1 cellular context compared by ENCODE assay signal in the genomic region with DNA sequence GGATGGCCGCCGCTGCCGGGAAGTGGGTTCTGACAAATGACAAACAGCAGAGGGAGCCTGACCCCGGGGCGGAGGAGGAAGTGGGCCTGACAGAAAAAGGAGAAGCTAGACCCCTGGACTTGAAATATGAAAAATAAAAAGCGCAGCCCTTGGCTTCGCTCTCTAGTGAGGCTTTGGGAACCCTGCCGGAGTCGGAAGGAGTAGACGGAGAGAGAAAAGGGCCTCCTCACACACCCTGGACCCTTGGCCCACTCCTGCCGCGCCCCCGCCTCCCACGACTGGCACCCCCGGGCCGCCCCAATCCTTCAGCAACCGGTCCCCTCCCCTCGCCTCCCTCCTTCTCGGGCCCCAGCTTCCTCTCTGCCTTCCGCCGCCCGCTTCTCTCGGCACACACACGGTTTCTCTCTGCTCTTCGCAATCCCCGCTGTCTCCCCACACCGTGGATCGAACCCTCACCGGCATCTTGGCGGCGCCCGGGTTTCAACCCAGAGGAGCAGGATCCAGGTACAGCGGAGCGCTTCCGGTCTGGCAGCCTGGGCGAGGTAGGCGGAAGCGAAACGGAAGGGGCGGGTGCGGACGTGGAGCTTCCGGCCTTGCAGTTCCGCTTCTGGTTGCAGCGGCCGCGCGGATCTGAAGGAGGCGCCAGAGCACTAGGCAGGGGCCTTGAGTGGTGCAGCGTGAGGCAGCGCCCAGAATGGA.
TF ChIP-seq lines count a peak whose summit lies in the region.

A gene (minus strand): TSS at position 539 of the 699 bp plus-strand sequence. CDS start 77 bp downstream, at position 462.

TF ChIP-seq in K562, 482 proteins besides CTCF, POLR2A, EP300 and RAD21 (continued from another document and continues in another):
- TF ChIP-seq, protein P1, sequence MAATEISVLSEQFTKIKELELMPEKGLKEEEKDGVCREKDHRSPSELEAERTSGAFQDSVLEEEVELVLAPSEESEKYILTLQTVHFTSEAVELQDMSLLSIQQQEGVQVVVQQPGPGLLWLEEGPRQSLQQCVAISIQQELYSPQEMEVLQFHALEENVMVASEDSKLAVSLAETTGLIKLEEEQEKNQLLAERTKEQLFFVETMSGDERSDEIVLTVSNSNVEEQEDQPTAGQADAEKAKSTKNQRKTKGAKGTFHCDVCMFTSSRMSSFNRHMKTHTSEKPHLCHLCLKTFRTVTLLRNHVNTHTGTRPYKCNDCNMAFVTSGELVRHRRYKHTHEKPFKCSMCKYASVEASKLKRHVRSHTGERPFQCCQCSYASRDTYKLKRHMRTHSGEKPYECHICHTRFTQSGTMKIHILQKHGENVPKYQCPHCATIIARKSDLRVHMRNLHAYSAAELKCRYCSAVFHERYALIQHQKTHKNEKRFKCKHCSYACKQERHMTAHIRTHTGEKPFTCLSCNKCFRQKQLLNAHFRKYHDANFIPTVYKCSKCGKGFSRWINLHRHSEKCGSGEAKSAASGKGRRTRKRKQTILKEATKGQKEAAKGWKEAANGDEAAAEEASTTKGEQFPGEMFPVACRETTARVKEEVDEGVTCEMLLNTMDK (IDR thresholded peaks at IDR 0.05; ENCODE audit: borderline replicate concordance, insufficient read depth, low read depth, low read length, poor library complexity, severe bottlenecking) = peak; percentile 91
- TF ChIP-seq, protein P2, sequence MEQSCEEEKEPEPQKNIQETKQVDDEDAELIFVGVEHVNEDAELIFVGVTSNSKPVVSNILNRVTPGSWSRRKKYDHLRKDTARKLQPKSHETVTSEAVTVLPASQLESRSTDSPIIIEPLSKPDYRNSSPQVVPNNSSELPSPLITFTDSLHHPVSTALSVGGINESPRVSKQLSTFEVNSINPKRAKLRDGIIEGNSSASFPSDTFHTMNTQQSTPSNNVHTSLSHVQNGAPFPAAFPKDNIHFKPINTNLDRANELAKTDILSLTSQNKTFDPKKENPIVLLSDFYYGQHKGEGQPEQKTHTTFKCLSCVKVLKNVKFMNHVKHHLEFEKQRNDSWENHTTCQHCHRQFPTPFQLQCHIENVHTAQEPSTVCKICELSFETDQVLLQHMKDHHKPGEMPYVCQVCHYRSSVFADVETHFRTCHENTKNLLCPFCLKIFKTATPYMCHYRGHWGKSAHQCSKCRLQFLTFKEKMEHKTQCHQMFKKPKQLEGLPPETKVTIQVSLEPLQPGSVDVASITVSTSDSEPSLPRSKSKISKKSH (CRISPR knock-in tag; IDR thresholded peaks at IDR 0.05) = no peak
- TF ChIP-seq, protein P3, sequence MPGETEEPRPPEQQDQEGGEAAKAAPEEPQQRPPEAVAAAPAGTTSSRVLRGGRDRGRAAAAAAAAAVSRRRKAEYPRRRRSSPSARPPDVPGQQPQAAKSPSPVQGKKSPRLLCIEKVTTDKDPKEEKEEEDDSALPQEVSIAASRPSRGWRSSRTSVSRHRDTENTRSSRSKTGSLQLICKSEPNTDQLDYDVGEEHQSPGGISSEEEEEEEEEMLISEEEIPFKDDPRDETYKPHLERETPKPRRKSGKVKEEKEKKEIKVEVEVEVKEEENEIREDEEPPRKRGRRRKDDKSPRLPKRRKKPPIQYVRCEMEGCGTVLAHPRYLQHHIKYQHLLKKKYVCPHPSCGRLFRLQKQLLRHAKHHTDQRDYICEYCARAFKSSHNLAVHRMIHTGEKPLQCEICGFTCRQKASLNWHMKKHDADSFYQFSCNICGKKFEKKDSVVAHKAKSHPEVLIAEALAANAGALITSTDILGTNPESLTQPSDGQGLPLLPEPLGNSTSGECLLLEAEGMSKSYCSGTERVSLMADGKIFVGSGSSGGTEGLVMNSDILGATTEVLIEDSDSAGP (CRISPR knock-in tag; IDR thresholded peaks at IDR 0.05) = peak; percentile 81; the same call in 1 of the 2 replicates
- TF ChIP-seq ZNF197 (CRISPR knock-in tag; IDR thresholded peaks at IDR 0.05; ENCODE audit: low read depth) = no peak
- TF ChIP-seq ZFX (CRISPR knock-in tag; IDR thresholded peaks at IDR 0.05) = peak; percentile 84
- no peak for TF ChIP-seq MXI1 (IDR thresholded peaks at IDR 0.05; ENCODE audit: low read depth, low read length)
- no peak for TF ChIP-seq BRCA1 (IDR thresholded peaks at IDR 0.05)
- no peak for TF ChIP-seq BRCA1 (CRISPR knock-in tag; IDR thresholded peaks at IDR 0.05)
- no peak for TF ChIP-seq HMG20B (CRISPR knock-in tag; IDR thresholded peaks at IDR 0.05)
- peak; percentile 6; the same call in 1 of the 2 replicates for TF ChIP-seq CBFA2T3 (IDR thresholded peaks at IDR 0.05)
- TF ChIP-seq MCM7 (IDR thresholded peaks at IDR 0.05) = no peak
- TF ChIP-seq NUFIP1 (IDR thresholded peaks at IDR 0.05; ENCODE audit: partially characterized antibody) = peak; percentile 42
- TF ChIP-seq CCAR2 (IDR thresholded peaks at IDR 0.05; ENCODE audit: low read depth, low read length) = no peak
- TF ChIP-seq ESRRB (CRISPR knock-in tag; IDR thresholded peaks at IDR 0.05; ENCODE audit: borderline replicate concordance) = no peak
- TF ChIP-seq, protein P4, sequence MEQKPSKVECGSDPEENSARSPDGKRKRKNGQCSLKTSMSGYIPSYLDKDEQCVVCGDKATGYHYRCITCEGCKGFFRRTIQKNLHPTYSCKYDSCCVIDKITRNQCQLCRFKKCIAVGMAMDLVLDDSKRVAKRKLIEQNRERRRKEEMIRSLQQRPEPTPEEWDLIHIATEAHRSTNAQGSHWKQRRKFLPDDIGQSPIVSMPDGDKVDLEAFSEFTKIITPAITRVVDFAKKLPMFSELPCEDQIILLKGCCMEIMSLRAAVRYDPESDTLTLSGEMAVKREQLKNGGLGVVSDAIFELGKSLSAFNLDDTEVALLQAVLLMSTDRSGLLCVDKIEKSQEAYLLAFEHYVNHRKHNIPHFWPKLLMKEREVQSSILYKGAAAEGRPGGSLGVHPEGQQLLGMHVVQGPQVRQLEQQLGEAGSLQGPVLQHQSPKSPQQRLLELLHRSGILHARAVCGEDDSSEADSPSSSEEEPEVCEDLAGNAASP (IDR thresholded peaks at IDR 0.05) = no peak
- TF ChIP-seq, protein P5, sequence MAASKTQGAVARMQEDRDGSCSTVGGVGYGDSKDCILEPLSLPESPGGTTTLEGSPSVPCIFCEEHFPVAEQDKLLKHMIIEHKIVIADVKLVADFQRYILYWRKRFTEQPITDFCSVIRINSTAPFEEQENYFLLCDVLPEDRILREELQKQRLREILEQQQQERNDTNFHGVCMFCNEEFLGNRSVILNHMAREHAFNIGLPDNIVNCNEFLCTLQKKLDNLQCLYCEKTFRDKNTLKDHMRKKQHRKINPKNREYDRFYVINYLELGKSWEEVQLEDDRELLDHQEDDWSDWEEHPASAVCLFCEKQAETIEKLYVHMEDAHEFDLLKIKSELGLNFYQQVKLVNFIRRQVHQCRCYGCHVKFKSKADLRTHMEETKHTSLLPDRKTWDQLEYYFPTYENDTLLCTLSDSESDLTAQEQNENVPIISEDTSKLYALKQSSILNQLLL (CRISPR knock-in tag; IDR thresholded peaks at IDR 0.05; ENCODE audit: borderline replicate concordance) = no peak
- no peak for TF ChIP-seq TCFL5 (CRISPR knock-in tag; conservative IDR thresholded peaks at IDR 0.05)
- TF ChIP-seq, protein P6, sequence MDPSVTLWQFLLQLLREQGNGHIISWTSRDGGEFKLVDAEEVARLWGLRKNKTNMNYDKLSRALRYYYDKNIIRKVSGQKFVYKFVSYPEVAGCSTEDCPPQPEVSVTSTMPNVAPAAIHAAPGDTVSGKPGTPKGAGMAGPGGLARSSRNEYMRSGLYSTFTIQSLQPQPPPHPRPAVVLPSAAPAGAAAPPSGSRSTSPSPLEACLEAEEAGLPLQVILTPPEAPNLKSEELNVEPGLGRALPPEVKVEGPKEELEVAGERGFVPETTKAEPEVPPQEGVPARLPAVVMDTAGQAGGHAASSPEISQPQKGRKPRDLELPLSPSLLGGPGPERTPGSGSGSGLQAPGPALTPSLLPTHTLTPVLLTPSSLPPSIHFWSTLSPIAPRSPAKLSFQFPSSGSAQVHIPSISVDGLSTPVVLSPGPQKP (CRISPR knock-in tag; IDR thresholded peaks at IDR 0.05) = no peak
- TF ChIP-seq MCM5 (IDR thresholded peaks at IDR 0.05; ENCODE audit: low read depth) = no peak
- TF ChIP-seq SMARCC2 (IDR thresholded peaks at IDR 0.05; ENCODE audit: low read depth) = no peak
- no peak; the same call in 1 of the 2 replicates for TF ChIP-seq KAT8 (IDR thresholded peaks at IDR 0.05; ENCODE audit: low read depth)
- TF ChIP-seq, protein P7, sequence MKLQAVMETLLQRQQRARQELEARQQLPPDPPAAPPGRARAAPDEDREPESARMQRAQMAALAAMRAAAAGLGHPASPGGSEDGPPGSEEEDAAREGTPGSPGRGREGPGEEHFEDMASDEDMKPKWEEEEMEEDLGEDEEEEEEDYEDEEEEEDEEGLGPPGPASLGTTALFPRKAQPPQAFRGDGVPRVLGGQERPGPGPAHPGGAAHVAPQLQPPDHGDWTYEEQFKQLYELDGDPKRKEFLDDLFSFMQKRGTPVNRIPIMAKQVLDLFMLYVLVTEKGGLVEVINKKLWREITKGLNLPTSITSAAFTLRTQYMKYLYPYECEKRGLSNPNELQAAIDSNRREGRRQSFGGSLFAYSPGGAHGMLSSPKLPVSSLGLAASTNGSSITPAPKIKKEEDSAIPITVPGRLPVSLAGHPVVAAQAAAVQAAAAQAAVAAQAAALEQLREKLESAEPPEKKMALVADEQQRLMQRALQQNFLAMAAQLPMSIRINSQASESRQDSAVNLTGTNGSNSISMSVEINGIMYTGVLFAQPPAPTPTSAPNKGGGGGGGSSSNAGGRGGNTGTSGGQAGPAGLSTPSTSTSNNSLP (IDR thresholded peaks at IDR 0.05; ENCODE audit: borderline replicate concordance, low read depth, low read length) = no peak
- no peak for TF ChIP-seq POLR3G (IDR thresholded peaks at IDR 0.05; ENCODE audit: extremely low read depth, insufficient read length, insufficient replicate concordance)
- TF ChIP-seq, protein P8, sequence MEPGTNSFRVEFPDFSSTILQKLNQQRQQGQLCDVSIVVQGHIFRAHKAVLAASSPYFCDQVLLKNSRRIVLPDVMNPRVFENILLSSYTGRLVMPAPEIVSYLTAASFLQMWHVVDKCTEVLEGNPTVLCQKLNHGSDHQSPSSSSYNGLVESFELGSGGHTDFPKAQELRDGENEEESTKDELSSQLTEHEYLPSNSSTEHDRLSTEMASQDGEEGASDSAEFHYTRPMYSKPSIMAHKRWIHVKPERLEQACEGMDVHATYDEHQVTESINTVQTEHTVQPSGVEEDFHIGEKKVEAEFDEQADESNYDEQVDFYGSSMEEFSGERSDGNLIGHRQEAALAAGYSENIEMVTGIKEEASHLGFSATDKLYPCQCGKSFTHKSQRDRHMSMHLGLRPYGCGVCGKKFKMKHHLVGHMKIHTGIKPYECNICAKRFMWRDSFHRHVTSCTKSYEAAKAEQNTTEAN (CRISPR knock-in tag; IDR thresholded peaks at IDR 0.05) = no peak
- no peak for TF ChIP-seq ZNF324 (CRISPR knock-in tag; IDR thresholded peaks at IDR 0.05)
- no peak for TF ChIP-seq ZKSCAN8 (CRISPR knock-in tag; IDR thresholded peaks at IDR 0.05)
- no peak for TF ChIP-seq HNRNPL (IDR thresholded peaks at IDR 0.05; ENCODE audit: low read depth, low read length)
- TF ChIP-seq MEF2A (IDR thresholded peaks at IDR 0.05; ENCODE audit: control insufficient read depth, low read depth, low read length) = no peak
- no peak for TF ChIP-seq ZNF699 (CRISPR knock-in tag; IDR thresholded peaks at IDR 0.05; ENCODE audit: insufficient replicate concordance)
- TF ChIP-seq, protein P9, sequence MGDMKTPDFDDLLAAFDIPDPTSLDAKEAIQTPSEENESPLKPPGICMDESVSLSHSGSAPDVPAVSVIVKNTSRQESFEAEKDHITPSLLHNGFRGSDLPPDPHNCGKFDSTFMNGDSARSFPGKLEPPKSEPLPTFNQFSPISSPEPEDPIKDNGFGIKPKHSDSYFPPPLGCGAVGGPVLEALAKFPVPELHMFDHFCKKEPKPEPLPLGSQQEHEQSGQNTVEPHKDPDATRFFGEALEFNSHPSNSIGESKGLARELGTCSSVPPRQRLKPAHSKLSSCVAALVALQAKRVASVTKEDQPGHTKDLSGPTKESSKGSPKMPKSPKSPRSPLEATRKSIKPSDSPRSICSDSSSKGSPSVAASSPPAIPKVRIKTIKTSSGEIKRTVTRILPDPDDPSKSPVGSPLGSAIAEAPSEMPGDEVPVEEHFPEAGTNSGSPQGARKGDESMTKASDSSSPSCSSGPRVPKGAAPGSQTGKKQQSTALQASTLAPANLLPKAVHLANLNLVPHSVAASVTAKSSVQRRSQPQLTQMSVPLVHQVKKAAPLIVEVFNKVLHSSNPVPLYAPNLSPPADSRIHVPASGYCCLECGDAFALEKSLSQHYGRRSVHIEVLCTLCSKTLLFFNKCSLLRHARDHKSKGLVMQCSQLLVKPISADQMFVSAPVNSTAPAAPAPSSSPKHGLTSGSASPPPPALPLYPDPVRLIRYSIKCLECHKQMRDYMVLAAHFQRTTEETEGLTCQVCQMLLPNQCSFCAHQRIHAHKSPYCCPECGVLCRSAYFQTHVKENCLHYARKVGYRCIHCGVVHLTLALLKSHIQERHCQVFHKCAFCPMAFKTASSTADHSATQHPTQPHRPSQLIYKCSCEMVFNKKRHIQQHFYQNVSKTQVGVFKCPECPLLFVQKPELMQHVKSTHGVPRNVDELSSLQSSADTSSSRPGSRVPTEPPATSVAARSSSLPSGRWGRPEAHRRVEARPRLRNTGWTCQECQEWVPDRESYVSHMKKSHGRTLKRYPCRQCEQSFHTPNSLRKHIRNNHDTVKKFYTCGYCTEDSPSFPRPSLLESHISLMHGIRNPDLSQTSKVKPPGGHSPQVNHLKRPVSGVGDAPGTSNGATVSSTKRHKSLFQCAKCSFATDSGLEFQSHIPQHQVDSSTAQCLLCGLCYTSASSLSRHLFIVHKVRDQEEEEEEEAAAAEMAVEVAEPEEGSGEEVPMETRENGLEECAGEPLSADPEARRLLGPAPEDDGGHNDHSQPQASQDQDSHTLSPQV (IDR thresholded peaks at IDR 0.05) = no peak
- TF ChIP-seq, protein P10, sequence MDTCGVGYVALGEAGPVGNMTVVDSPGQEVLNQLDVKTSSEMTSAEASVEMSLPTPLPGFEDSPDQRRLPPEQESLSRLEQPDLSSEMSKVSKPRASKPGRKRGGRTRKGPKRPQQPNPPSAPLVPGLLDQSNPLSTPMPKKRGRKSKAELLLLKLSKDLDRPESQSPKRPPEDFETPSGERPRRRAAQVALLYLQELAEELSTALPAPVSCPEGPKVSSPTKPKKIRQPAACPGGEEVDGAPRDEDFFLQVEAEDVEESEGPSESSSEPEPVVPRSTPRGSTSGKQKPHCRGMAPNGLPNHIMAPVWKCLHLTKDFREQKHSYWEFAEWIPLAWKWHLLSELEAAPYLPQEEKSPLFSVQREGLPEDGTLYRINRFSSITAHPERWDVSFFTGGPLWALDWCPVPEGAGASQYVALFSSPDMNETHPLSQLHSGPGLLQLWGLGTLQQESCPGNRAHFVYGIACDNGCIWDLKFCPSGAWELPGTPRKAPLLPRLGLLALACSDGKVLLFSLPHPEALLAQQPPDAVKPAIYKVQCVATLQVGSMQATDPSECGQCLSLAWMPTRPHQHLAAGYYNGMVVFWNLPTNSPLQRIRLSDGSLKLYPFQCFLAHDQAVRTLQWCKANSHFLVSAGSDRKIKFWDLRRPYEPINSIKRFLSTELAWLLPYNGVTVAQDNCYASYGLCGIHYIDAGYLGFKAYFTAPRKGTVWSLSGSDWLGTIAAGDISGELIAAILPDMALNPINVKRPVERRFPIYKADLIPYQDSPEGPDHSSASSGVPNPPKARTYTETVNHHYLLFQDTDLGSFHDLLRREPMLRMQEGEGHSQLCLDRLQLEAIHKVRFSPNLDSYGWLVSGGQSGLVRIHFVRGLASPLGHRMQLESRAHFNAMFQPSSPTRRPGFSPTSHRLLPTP (IDR thresholded peaks at IDR 0.05; ENCODE audit: borderline replicate concordance, extremely low read depth, insufficient read length) = no peak
- TF ChIP-seq, protein P11, sequence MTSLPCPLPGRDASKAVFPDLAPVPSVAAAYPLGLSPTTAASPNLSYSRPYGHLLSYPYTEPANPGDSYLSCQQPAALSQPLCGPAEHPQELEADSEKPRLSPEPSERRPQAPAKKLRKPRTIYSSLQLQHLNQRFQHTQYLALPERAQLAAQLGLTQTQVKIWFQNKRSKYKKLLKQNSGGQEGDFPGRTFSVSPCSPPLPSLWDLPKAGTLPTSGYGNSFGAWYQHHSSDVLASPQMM (CRISPR knock-in tag; IDR thresholded peaks at IDR 0.05) = no peak
- TF ChIP-seq ZNF217 (CRISPR knock-in tag; IDR thresholded peaks at IDR 0.05) = no peak
- TF ChIP-seq STAT5B (CRISPR knock-in tag; IDR thresholded peaks at IDR 0.05) = no peak
- TF ChIP-seq HIVEP1 (CRISPR knock-in tag; IDR thresholded peaks at IDR 0.05) = no peak
- peak; percentile 94 for TF ChIP-seq PHF20 (IDR thresholded peaks at IDR 0.05; ENCODE audit: partially characterized antibody)
